ENCODE assay signal across 9 cellular contexts in genomic region chr14:65461730-65462129, GRCh38. TPM values are rescaled to one million over a fixed set of nuclear protein-coding genes. Genes with fewer than 3 reads are reported as not detected.
DNase-seq lines count a peak whose midpoint lies in the region; ATAC-seq, FAIRE-seq and TF ChIP-seq lines count a peak whose summit lies in the region.
"Had no signal": no experiment of that assay in that cellular context is flagged by ENCODE, and none has a peak within 500 bp of the region (broad histone marks: within the 10 kb centered on the region; RNA-seq: fewer than 3 reads in every experiment).

No MANE protein-coding gene starts in this region.

- TF ChIP-seq EP300 in K562 (IDR thresholded peaks at IDR 0.05; ENCODE audit: low read length) (no peak), gastroesophageal sphincter (IDR thresholded peaks at IDR 0.05) (no peak)

- H3K4me1 ChIP-seq in BLaER1 treated with 17β-estradiol and CSF1 and Interleukin-3, amounts not matched to agents 10 nM and 100 nM, result peaks cover 11 to 19% (median 16%) of the 10 kb centered on the region in 10 experiments
- H3K4me1 ChIP-seq in K562 (replicated peaks in 1 of 2; ENCODE audit: control insufficient read depth in 2 of 2, insufficient read depth in 2 of 2, low read length in 2 of 2), result peaks cover 0 to 2% of the 10 kb centered on the region in 2 experiments; a peak in 1 of 5 replicates
- no peaks in the 10 kb centered on the region for H3K4me1 ChIP-seq in gastroesophageal sphincter

- H2AFZ ChIP-seq in K562 (ENCODE audit: low read depth, low read length), result peak overlapping the region; percentile 40; the same call in 1 of the 2 replicates

- ATAC-seq in GM19455 (IDR thresholded peaks at IDR 0.05; ENCODE audit: unreplicated experiment), result peak; percentile 34
- no peak for ATAC-seq in K562
- no peak for ATAC-seq in gastroesophageal sphincter

- CTCF ChIA-PET in K562 (lab: Yijun Ruan, JAX; ENCODE audit: low intra/inter-chr PET ratio), result no interaction called here

- in situ Hi-C loops in K562 (cut with MboI), result no loop called here

- peak overlapping the region; percentile 6 to 54 (median 46); a peak in 20 of 22 replicates for H3K4me2 ChIP-seq in BLaER1 treated with 17β-estradiol and CSF1 and Interleukin-3, amounts not matched to agents 10 nM and 100 nM
- no peak overlapping the region for H3K4me2 ChIP-seq in K562 (ENCODE audit: insufficient read depth, low read length)

- TF ChIP-seq POLR2A in K562 (conservative IDR thresholded peaks at IDR 0.05), result no peak
- TF ChIP-seq POLR2A in gastroesophageal sphincter (IDR thresholded peaks at IDR 0.05), result no peak

- H3K4me3 ChIP-seq in BLaER1 treated with 17β-estradiol and CSF1 and Interleukin-3, amounts not matched to agents 10 nM and 100 nM, result no peak overlapping the region
- no peak overlapping the region for H3K4me3 ChIP-seq in K562
- no peak overlapping the region for H3K4me3 ChIP-seq in gastroesophageal sphincter

- no peaks in the 10 kb centered on the region for H3K79me2 ChIP-seq in K562 (ENCODE audit: control insufficient read depth, insufficient read depth, low read length)

- no peak for TF ChIP-seq RAD21 in K562 (CRISPR knock-in tag; conservative IDR thresholded peaks at IDR 0.05 in 1 of 2, IDR thresholded peaks at IDR 0.05 in 1 of 2)

- TF ChIP-seq CTCF in K562 (IDR thresholded peaks at IDR 0.05 in 2 of 3, conservative IDR thresholded peaks at IDR 0.05 in 1 of 3; ENCODE audit: insufficient read depth in 2 of 3, low read depth in 1 of 3, low read length in 3 of 3), result no peak
- TF ChIP-seq CTCF in gastroesophageal sphincter (IDR thresholded peaks at IDR 0.05), result no peak

- WGBS in K562 (ENCODE audit: insufficient coverage, low coverage, missing lambda C conversion rate), result 70% methylated on average over 2 of the region's 2 CpGs
- WGBS in gastroesophageal sphincter (ENCODE audit: low coverage in 1 of 2), 2 donors, result 67 to 69% methylated on average over 2 of the region's 2 CpGs

- no peak overlapping the region for H3K9ac ChIP-seq in BLaER1 treated with 17β-estradiol and CSF1 and Interleukin-3, amounts not matched to agents 10 nM and 100 nM
- H3K9ac ChIP-seq in K562 (ENCODE audit: insufficient read depth in 1 of 2, low read depth in 2 of 2, low read length in 2 of 2), result no peak overlapping the region

- no peaks in the 10 kb centered on the region for H3K9me1 ChIP-seq in K562 (ENCODE audit: control insufficient read depth, insufficient read depth, low read length)

- H3K9me3 ChIP-seq in BLaER1 treated with 17β-estradiol and CSF1 and Interleukin-3, amounts not matched to agents 10 nM and 100 nM (replicated peaks in 1 of 11), result peaks cover 0 to 15% (median 7%) of the 10 kb centered on the region in 11 experiments; a peak in 13 of 22 replicates
- H3K9me3 ChIP-seq in K562 (replicated peaks; ENCODE audit: control insufficient read depth, insufficient read depth, low read depth, low read length), result no peaks in the 10 kb centered on the region
- H3K9me3 ChIP-seq in gastroesophageal sphincter, result no peaks in the 10 kb centered on the region

- BruUV-seq in K562 (replicated peaks; lab: Mats Ljungman, UMichigan), result no TSS peak

- DNase-seq in MV-4-11 (lab: John Stamatoyannopoulos, UW), result peak; percentile 76
- no peak for DNase-seq in K562 (ENCODE audit: extremely low read depth in 1 of 4, low spot score in 3 of 4)
- no peak for DNase-seq in HPDE6-E6E7 (ENCODE audit: extremely low spot score)
- DNase-seq in NCI-H226, result no peak
- DNase-seq in effector CD4-positive, alpha-beta T cell, result no peak
- DNase-seq: DMS79 had no signal

- no peaks in the 10 kb centered on the region for H4K20me1 ChIP-seq in BLaER1 treated with 17β-estradiol and CSF1 and Interleukin-3, amounts not matched to agents 10 nM and 100 nM
- no peaks in the 10 kb centered on the region for H4K20me1 ChIP-seq in K562 (replicated peaks; ENCODE audit: control insufficient read depth, insufficient read depth, low read length)

- intact Hi-C loops in K562 (cut with micrococcal nuclease), result no loop called here

- no peak overlapping the region for H3K27ac ChIP-seq in BLaER1 treated with 17β-estradiol and CSF1 and Interleukin-3, amounts not matched to agents 10 nM and 100 nM
- H3K27ac ChIP-seq in K562 (ENCODE audit: extremely low read depth, low read depth, low read length) (no peak overlapping the region; the same call in 2 of the 3 replicates), gastroesophageal sphincter (no peak overlapping the region)

- H3K36me3 ChIP-seq in BLaER1 treated with 17β-estradiol and CSF1 and Interleukin-3, amounts not matched to agents 10 nM and 100 nM, result peaks cover 9 to 48% (median 35%) of the 10 kb centered on the region in 11 experiments
- H3K36me3 ChIP-seq in K562 (ENCODE audit: control insufficient read depth, insufficient read depth, low read length), result no peaks in the 10 kb centered on the region
- peaks cover 0 to 35% of the 10 kb centered on the region in 2 donors for H3K36me3 ChIP-seq in gastroesophageal sphincter

- no peaks in the 10 kb centered on the region for H3K27me3 ChIP-seq in BLaER1 treated with 17β-estradiol and CSF1 and Interleukin-3, amounts not matched to agents 10 nM and 100 nM
- no peaks in the 10 kb centered on the region for H3K27me3 ChIP-seq in K562 (ENCODE audit: control insufficient read depth in 2 of 2, insufficient read depth in 2 of 2, low read length in 2 of 2)
- no peaks in the 10 kb centered on the region for H3K27me3 ChIP-seq in gastroesophageal sphincter

- FAIRE-seq in K562 (lab: Jason Lieb, UNC), result no peak

- POLR2A ChIA-PET in K562 (lab: Yijun Ruan, JAX), result no interaction called here

TF ChIP-seq in K562, 482 proteins besides CTCF, POLR2A, EP300 and RAD21 (continues in another document):
- TF ChIP-seq, protein P1, sequence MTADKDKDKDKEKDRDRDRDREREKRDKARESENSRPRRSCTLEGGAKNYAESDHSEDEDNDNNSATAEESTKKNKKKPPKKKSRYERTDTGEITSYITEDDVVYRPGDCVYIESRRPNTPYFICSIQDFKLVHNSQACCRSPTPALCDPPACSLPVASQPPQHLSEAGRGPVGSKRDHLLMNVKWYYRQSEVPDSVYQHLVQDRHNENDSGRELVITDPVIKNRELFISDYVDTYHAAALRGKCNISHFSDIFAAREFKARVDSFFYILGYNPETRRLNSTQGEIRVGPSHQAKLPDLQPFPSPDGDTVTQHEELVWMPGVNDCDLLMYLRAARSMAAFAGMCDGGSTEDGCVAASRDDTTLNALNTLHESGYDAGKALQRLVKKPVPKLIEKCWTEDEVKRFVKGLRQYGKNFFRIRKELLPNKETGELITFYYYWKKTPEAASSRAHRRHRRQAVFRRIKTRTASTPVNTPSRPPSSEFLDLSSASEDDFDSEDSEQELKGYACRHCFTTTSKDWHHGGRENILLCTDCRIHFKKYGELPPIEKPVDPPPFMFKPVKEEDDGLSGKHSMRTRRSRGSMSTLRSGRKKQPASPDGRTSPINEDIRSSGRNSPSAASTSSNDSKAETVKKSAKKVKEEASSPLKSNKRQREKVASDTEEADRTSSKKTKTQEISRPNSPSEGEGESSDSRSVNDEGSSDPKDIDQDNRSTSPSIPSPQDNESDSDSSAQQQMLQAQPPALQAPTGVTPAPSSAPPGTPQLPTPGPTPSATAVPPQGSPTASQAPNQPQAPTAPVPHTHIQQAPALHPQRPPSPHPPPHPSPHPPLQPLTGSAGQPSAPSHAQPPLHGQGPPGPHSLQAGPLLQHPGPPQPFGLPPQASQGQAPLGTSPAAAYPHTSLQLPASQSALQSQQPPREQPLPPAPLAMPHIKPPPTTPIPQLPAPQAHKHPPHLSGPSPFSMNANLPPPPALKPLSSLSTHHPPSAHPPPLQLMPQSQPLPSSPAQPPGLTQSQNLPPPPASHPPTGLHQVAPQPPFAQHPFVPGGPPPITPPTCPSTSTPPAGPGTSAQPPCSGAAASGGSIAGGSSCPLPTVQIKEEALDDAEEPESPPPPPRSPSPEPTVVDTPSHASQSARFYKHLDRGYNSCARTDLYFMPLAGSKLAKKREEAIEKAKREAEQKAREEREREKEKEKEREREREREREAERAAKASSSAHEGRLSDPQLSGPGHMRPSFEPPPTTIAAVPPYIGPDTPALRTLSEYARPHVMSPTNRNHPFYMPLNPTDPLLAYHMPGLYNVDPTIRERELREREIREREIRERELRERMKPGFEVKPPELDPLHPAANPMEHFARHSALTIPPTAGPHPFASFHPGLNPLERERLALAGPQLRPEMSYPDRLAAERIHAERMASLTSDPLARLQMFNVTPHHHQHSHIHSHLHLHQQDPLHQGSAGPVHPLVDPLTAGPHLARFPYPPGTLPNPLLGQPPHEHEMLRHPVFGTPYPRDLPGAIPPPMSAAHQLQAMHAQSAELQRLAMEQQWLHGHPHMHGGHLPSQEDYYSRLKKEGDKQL (CRISPR knock-in tag; IDR thresholded peaks at IDR 0.05; ENCODE audit: borderline replicate concordance), result no peak
- TF ChIP-seq ZNF277 (CRISPR knock-in tag; IDR thresholded peaks at IDR 0.05; ENCODE audit: borderline replicate concordance), result no peak

RNA-seq across cellular contexts. Expression of gene FUT8, which starts 49.2 kb away (rescaled TPM):
- 12.8 and 21.0 TPM in 2 replicates for total RNA-seq in K562 (2011; cell fraction: chromatin; rRNA removed; ENCODE audit: low replicate concordance)
- 9.8 and 10.1 TPM in 2 replicates for total RNA-seq in K562 (2011; cell fraction: nucleolus; rRNA removed)
- 13.3 and 16.0 TPM in 2 replicates for total RNA-seq in K562 (2011; cell fraction: nucleoplasm; rRNA removed)
- total RNA-seq in K562 (2014; rRNA removed) (7.8 and 9.1 TPM in 2 replicates), K562 (2014; rRNA removed; fragmentation: Illumina TruSeq; extraction: Trizol) (10.6 and 11.9 TPM in 2 replicates), K562 (2015; rRNA removed; fragmentation: Illumina TruSeq; extraction: Trizol) (14.7 and 15.2 TPM in 2 replicates), K562 (2021) (13.3 and 14.2 TPM in 2 replicates), gastroesophageal sphincter (10 to 100 TPM; 16.9 to 35.2 (median 30.8) TPM)
- polyA plus RNA-seq in K562 (2011; rRNA removed) (7.2 and 8.0 TPM in 2 replicates), K562 (2014; fragmentation: Illumina TruSeq; extraction: Trizol) (8.6 and 11.0 TPM in 2 replicates), K562 (2014; fragmentation: Nextera tagmentation; extraction: Ambion mirVana) (1 to 10 TPM; 4.1 to 6.0 TPM), K562 (2014; rRNA removed) (6.0 and 7.1 TPM in 2 replicates)
- polyA plus RNA-seq in K562 (2011; cell fraction: cytosol; rRNA removed), result 3.6 and 6.1 TPM in 2 replicates
- 4.1 and 4.7 TPM in 2 replicates for polyA plus RNA-seq in K562 (2011; cell fraction: nucleus; rRNA removed)
- polyA plus RNA-seq in K562 (2012), result 8.2 and 10.1 TPM in 2 replicates
- polyA minus RNA-seq in K562 (2011; rRNA and poly(A)+ RNA removed), result 13.7 and 19.0 TPM in 2 replicates
- polyA minus RNA-seq in K562 (2011; cell fraction: cytosol; rRNA and poly(A)+ RNA removed), result 3.4 and 3.8 TPM in 2 replicates
- 7.3 and 12.3 TPM in 2 replicates for polyA minus RNA-seq in K562 (2011; cell fraction: nucleus; rRNA and poly(A)+ RNA removed)
